ENCODE assay signal across 1 cellular context in the genomic region with DNA sequence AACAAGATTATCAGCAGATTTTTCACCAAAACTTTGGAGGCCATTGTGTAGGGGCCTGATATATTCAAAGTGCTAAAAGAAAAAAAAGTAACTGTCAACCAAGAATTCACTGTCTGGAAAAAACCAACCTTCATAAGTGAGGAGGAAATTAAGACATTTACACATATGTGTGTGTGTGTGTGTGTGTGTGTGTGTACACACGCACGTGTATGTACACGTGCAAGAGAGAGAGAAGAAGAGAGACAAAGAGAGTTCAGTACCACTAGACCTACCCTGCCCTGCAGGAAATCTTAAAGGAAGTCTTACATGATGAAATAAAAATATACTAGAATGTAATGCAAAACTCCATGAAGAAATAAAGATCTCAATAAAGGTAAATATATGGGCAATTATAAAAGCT.
TF ChIP-seq lines count a peak whose summit lies in the region.

No MANE protein-coding gene starts in this region.

TF ChIP-seq in GM23338, 12 proteins besides CTCF, POLR2A, EP300 and RAD21 (continued from another document):
- TF ChIP-seq, protein P1, sequence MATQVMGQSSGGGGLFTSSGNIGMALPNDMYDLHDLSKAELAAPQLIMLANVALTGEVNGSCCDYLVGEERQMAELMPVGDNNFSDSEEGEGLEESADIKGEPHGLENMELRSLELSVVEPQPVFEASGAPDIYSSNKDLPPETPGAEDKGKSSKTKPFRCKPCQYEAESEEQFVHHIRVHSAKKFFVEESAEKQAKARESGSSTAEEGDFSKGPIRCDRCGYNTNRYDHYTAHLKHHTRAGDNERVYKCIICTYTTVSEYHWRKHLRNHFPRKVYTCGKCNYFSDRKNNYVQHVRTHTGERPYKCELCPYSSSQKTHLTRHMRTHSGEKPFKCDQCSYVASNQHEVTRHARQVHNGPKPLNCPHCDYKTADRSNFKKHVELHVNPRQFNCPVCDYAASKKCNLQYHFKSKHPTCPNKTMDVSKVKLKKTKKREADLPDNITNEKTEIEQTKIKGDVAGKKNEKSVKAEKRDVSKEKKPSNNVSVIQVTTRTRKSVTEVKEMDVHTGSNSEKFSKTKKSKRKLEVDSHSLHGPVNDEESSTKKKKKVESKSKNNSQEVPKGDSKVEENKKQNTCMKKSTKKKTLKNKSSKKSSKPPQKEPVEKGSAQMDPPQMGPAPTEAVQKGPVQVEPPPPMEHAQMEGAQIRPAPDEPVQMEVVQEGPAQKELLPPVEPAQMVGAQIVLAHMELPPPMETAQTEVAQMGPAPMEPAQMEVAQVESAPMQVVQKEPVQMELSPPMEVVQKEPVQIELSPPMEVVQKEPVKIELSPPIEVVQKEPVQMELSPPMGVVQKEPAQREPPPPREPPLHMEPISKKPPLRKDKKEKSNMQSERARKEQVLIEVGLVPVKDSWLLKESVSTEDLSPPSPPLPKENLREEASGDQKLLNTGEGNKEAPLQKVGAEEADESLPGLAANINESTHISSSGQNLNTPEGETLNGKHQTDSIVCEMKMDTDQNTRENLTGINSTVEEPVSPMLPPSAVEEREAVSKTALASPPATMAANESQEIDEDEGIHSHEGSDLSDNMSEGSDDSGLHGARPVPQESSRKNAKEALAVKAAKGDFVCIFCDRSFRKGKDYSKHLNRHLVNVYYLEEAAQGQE (IDR thresholded peaks at IDR 0.05; ENCODE audit: unreplicated experiment): no peak
- TF ChIP-seq EZH2 (IDR thresholded peaks at IDR 0.05; ENCODE audit: low read depth, unreplicated experiment) (no peak), CREB1 (CRISPR knock-in tag; IDR thresholded peaks at IDR 0.05; ENCODE audit: low read depth) (no peak), POLR2AphosphoS5 (IDR thresholded peaks at IDR 0.05; ENCODE audit: low read depth) (no peak), ZNF331 (CRISPR knock-in tag; IDR thresholded peaks at IDR 0.05; ENCODE audit: low read depth) (no peak)
TF ChIP-seq in GM23338: peak in this region for 0.
